In the genomic region with DNA sequence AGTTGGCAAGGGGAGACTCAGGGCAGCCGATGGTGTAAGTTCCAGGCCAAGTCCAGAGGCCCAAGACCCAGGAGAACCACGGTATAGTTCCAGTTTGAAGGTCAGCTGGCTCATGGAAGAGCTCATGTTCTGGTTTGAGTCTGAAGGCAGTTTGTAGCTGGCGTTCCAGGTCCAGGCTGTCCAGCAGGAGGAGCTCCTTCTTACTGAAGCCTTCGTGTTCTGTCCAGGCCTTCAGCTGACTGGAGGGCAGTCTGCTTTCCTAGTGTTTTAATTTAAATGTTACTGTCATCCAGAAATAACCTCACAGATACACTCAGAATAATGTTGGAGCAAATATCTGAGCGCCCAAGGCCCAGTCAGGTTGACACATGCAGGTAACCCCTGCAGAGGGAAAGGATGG, we compare ENCODE assay signal across 8 cellular contexts. TPM values are rescaled to one million over a fixed set of nuclear protein-coding genes. Genes with fewer than 3 reads are reported as not detected.
A peak's percentile ranks its signal among the peaks of the same experiment; 100 is the strongest.
DNase-seq lines count a peak whose midpoint lies in the region; ATAC-seq and TF ChIP-seq lines count a peak whose summit lies in the region.

No MANE protein-coding gene starts in this region.

- no peaks in the 10 kb centered on the region for H3K27me3 Mint-ChIP-seq in activated CD8-positive, alpha-beta T cell treated with anti-CD3 and anti-CD28 coated beads, Interleukin-2, amount 10 ng/mL, durations not matched to agents 7 days and 5 days (ENCODE audit: low read depth)
- no peaks in the 10 kb centered on the region for H3K27me3 Mint-ChIP-seq in activated CD8-positive, alpha-beta T cell treated with anti-CD3 and anti-CD28 coated beads for 36 hours

- TF ChIP-seq EP300 in tibial nerve (IDR thresholded peaks at IDR 0.05): no peak

- peak overlapping the region; percentile 22 for H3K27ac Mint-ChIP-seq in activated CD8-positive, alpha-beta T cell treated with anti-CD3 and anti-CD28 coated beads, Interleukin-2, amount 10 ng/mL, durations not matched to agents 7 days and 5 days
- H3K27ac Mint-ChIP-seq in activated CD8-positive, alpha-beta T cell treated with anti-CD3 and anti-CD28 coated beads for 36 hours: no peak overlapping the region
- H3K27ac Mint-ChIP-seq in activated naive CD4-positive, alpha-beta T cell treated with anti-CD3 and anti-CD28 coated beads, Interleukin-2, amount 50 U/mL, for 72 hours: peak overlapping the region; percentile 3 to 58

- H3K36me3 ChIP-seq in tibial nerve: peaks cover 0 to 62% (median 3%) of the 10 kb centered on the region in 3 donors
- peaks cover 17% of the 10 kb centered on the region for H3K36me3 ChIP-seq in effector memory CD4-positive, alpha-beta T cell (ENCODE audit: control insufficient read depth, insufficient read depth, low read length)

- WGBS in tibial nerve, 2 donors: 62 to 66% methylated on average over 5 of the region's 5 CpGs

- H3K4me3 Mint-ChIP-seq in activated CD8-positive, alpha-beta T cell treated with anti-CD3 and anti-CD28 coated beads, Interleukin-2, amount 10 ng/mL, durations not matched to agents 7 days and 5 days: no peak overlapping the region
- H3K4me3 Mint-ChIP-seq in activated CD8-positive, alpha-beta T cell treated with anti-CD3 and anti-CD28 coated beads for 36 hours: no peak overlapping the region

- no peak overlapping the region for H3K4me3 ChIP-seq in tibial nerve
- no peak overlapping the region for H3K4me3 ChIP-seq in effector memory CD4-positive, alpha-beta T cell (ENCODE audit: insufficient read depth, low read depth, low read length, poor library complexity, severe bottlenecking)

- POLR2A ChIA-PET in activated CD8-positive, alpha-beta T cell treated with anti-CD3 and anti-CD28 coated beads, Interleukin-2, amount 10 ng/mL, durations not matched to agents 7 days and 5 days (lab: Charles Lee): no interaction called here
- POLR2A ChIA-PET in activated CD8-positive, alpha-beta T cell treated with anti-CD3 and anti-CD28 coated beads for 36 hours (lab: Charles Lee): interaction anchor here (1.0 to 1.5 kb wide), 3 partner anchors 13 to 473 kb away, joined by 3 to 4 read pairs (median 4); no protein-coding TSS in a partner anchor

- peak overlapping the region in 2 of 4 donors; percentile 26 to 27 for H3K27ac ChIP-seq in tibial nerve
- no peak overlapping the region for H3K27ac ChIP-seq in effector memory CD4-positive, alpha-beta T cell (ENCODE audit: insufficient read depth, low read length, poor library complexity, severe bottlenecking)

- peaks cover 18% of the 10 kb centered on the region for H3K36me3 Mint-ChIP-seq in activated CD8-positive, alpha-beta T cell treated with anti-CD3 and anti-CD28 coated beads, Interleukin-2, amount 10 ng/mL, durations not matched to agents 7 days and 5 days (ENCODE audit: low read depth)
- H3K36me3 Mint-ChIP-seq in activated CD8-positive, alpha-beta T cell treated with anti-CD3 and anti-CD28 coated beads for 36 hours (ENCODE audit: low read depth): peaks cover 18% of the 10 kb centered on the region
- peaks cover 0 to 18% of the 10 kb centered on the region in 2 donors for H3K36me3 Mint-ChIP-seq in activated naive CD4-positive, alpha-beta T cell treated with anti-CD3 and anti-CD28 coated beads, Interleukin-2, amount 50 U/mL, for 72 hours

- TF ChIP-seq POLR2A in tibial nerve (IDR thresholded peaks at IDR 0.05): no peak

- CTCF ChIA-PET in activated CD8-positive, alpha-beta T cell treated with anti-CD3 and anti-CD28 coated beads, Interleukin-2, amount 10 ng/mL, durations not matched to agents 7 days and 5 days (lab: Charles Lee): no interaction called here
- CTCF ChIA-PET in activated CD8-positive, alpha-beta T cell treated with anti-CD3 and anti-CD28 coated beads for 36 hours (lab: Charles Lee): interaction anchor here (0.6 to 1.8 kb wide), 2 partner anchors 36 to 50 kb away, joined by 4 to 5 read pairs; no protein-coding TSS in a partner anchor

- DNase-seq in activated CD8-positive, alpha-beta T cell treated with anti-CD3 and anti-CD28 coated beads, Interleukin-2, amount 10 ng/mL, durations not matched to agents 7 days and 5 days: no peak
- DNase-seq in activated CD8-positive, alpha-beta T cell treated with anti-CD3 and anti-CD28 coated beads for 36 hours: no peak
- no peak for DNase-seq in activated naive CD4-positive, alpha-beta T cell treated with anti-CD3 and anti-CD28 coated beads, Interleukin-2, amount 50 U/mL, for 72 hours (ENCODE audit: low spot score in 2 of 2)
- DNase-seq in hepatic stellate cell (ENCODE audit: low spot score) (peak; percentile 72), tibial nerve (ENCODE audit: low spot score in 2 of 2) (no peak)
- DNase-seq in effector memory CD4-positive, alpha-beta T cell: no peak
- DNase-seq in stimulated activated CD4-positive, alpha-beta T cell treated with anti-CD3 and anti-CD28 coated beads, Interleukin-12 subunit alpha, Interleukin-12 subunit beta, amount 100 ng/mL, for 4 hours: no peak

- H3K4me1 ChIP-seq in tibial nerve: peaks cover 0 to 45% (median 16%) of the 10 kb centered on the region in 4 donors
- peaks cover 3% of the 10 kb centered on the region for H3K4me1 ChIP-seq in effector memory CD4-positive, alpha-beta T cell (ENCODE audit: control insufficient read depth, insufficient read depth, low read length, poor library complexity, severe bottlenecking)

- intact Hi-C loops in activated CD8-positive, alpha-beta T cell treated with anti-CD3 and anti-CD28 coated beads for 36 hours (cut with micrococcal nuclease): no loop called here

- TF ChIP-seq CTCF in activated CD8-positive, alpha-beta T cell treated with anti-CD3 and anti-CD28 coated beads for 36 hours (IDR thresholded peaks at IDR 0.05): no peak
- peak; percentile 6 to 23 (median 15) for TF ChIP-seq CTCF in tibial nerve (IDR thresholded peaks at IDR 0.05)

- H3K27me3 ChIP-seq in tibial nerve: no peaks in the 10 kb centered on the region
- no peaks in the 10 kb centered on the region for H3K27me3 ChIP-seq in effector memory CD4-positive, alpha-beta T cell (replicated peaks; ENCODE audit: control insufficient read depth, insufficient read depth, low read length, poor library complexity, severe bottlenecking)

- peaks cover 30% of the 10 kb centered on the region for H3K4me1 Mint-ChIP-seq in activated CD8-positive, alpha-beta T cell treated with anti-CD3 and anti-CD28 coated beads, Interleukin-2, amount 10 ng/mL, durations not matched to agents 7 days and 5 days (ENCODE audit: low read depth)
- peaks cover 36% of the 10 kb centered on the region for H3K4me1 Mint-ChIP-seq in activated CD8-positive, alpha-beta T cell treated with anti-CD3 and anti-CD28 coated beads for 36 hours (ENCODE audit: low read depth)

- H3K9me3 ChIP-seq in tibial nerve: no peaks in the 10 kb centered on the region
- H3K9me3 ChIP-seq in effector memory CD4-positive, alpha-beta T cell (ENCODE audit: control insufficient read depth, low read length): no peaks in the 10 kb centered on the region

- H3K9me3 Mint-ChIP-seq in activated CD8-positive, alpha-beta T cell treated with anti-CD3 and anti-CD28 coated beads, Interleukin-2, amount 10 ng/mL, durations not matched to agents 7 days and 5 days (ENCODE audit: insufficient read depth): no peaks in the 10 kb centered on the region
- H3K9me3 Mint-ChIP-seq in activated CD8-positive, alpha-beta T cell treated with anti-CD3 and anti-CD28 coated beads for 36 hours: no peaks in the 10 kb centered on the region
- H3K9me3 Mint-ChIP-seq in activated naive CD4-positive, alpha-beta T cell treated with anti-CD3 and anti-CD28 coated beads, Interleukin-2, amount 50 U/mL, for 72 hours: no peaks in the 10 kb centered on the region

- no peak for ATAC-seq in activated CD8-positive, alpha-beta T cell treated with anti-CD3 and anti-CD28 coated beads, Interleukin-2, amount 10 ng/mL, durations not matched to agents 7 days and 5 days
- no peak for ATAC-seq in activated CD8-positive, alpha-beta T cell treated with anti-CD3 and anti-CD28 coated beads for 36 hours
- no peak for ATAC-seq in activated naive CD4-positive, alpha-beta T cell treated with anti-CD3 and anti-CD28 coated beads, Interleukin-2, amount 50 U/mL, for 72 hours
- no peak for ATAC-seq in HG02623 (IDR thresholded peaks at IDR 0.05; ENCODE audit: unreplicated experiment)

RNA-seq across cellular contexts. Expression of a gene that starts 4.2 kb away (rescaled TPM):
- 10 to 100 TPM; 38.4 to 39.7 TPM for total RNA-seq in activated CD8-positive, alpha-beta T cell treated with anti-CD3 and anti-CD28 coated beads, Interleukin-2, amount 10 ng/mL, durations not matched to agents 7 days and 5 days
- total RNA-seq in activated CD8-positive, alpha-beta T cell treated with anti-CD3 and anti-CD28 coated beads for 36 hours: 10 to 100 TPM; 71.3 to 71.6 TPM
- 100 to 1,000 TPM; 106 to 109 TPM for total RNA-seq in activated naive CD4-positive, alpha-beta T cell treated with anti-CD3 and anti-CD28 coated beads, Interleukin-2, amount 50 U/mL, for 72 hours
- 100 to 1,000 TPM; 243 to 263 (median 244) TPM for total RNA-seq in tibial nerve

RNA-seq across cellular contexts. Expression of a gene that starts 39.9 kb away (rescaled TPM):
- total RNA-seq in activated CD8-positive, alpha-beta T cell treated with anti-CD3 and anti-CD28 coated beads, Interleukin-2, amount 10 ng/mL, durations not matched to agents 7 days and 5 days: 10 to 100 TPM; 32.2 to 38.3 TPM
- total RNA-seq in activated CD8-positive, alpha-beta T cell treated with anti-CD3 and anti-CD28 coated beads for 36 hours: 10 to 100 TPM; 20.6 to 31.9 TPM
- total RNA-seq in activated naive CD4-positive, alpha-beta T cell treated with anti-CD3 and anti-CD28 coated beads, Interleukin-2, amount 50 U/mL, for 72 hours: 10 to 100 TPM; 32.5 to 34.1 TPM
- total RNA-seq in tibial nerve: 10 to 100 TPM; 29.8 to 50.2 (median 38.3) TPM
